In genomic region chr9:89747589-89747988, GRCh38 we compare ENCODE assay signal across 19 cellular contexts.
"Had no signal": no experiment of that assay in that cellular context is flagged by ENCODE, and none has a peak within 500 bp of the region (broad histone marks: within the 10 kb centered on the region; RNA-seq: fewer than 3 reads in every experiment).

No MANE protein-coding gene starts in this region.

- H3K27me3 ChIP-seq: adrenal gland, esophagus muscularis mucosa, gastroesophageal sphincter, heart right ventricle, right lobe of liver, tibial nerve, uterus had no signal

- H3K9me3 ChIP-seq: adrenal gland, lower lobe of right lung, psoas muscle, right lobe of liver, uterus had no signal

- H3K4me3 ChIP-seq: adrenal gland, esophagus muscularis mucosa, gastroesophageal sphincter, heart right ventricle, lower lobe of right lung, psoas muscle, right lobe of liver, tibial nerve, uterus had no signal

- DNase-seq: activated CD4-positive, alpha-beta T cell treated with anti-CD3 and anti-CD28 coated beads for 36 hours; activated CD4-positive, alpha-beta T cell treated with anti-CD3 and anti-CD28 coated beads, Interleukin-2, amount 50 U/mL, for 48 hours; adrenal gland; effector CD4-positive, alpha-beta T cell; immature natural killer cell; lower lobe of right lung; nephron progenitor cell; right lobe of liver; small intestine; stimulated activated CD4-positive, alpha-beta T cell treated with anti-CD3 and anti-CD28 coated beads, Interleukin-15, amount 100 ng/mL, for 24 hours; stimulated activated CD4-positive, alpha-beta T cell treated with anti-CD3 and anti-CD28 coated beads, Interleukin-2, amount 100 ng/mL, for 48 hours; SW 1271; T-helper 2 cell; uterus had no signal

- H3K27ac ChIP-seq: adrenal gland, esophagus muscularis mucosa, gastroesophageal sphincter, lower lobe of right lung, psoas muscle, right lobe of liver, tibial nerve, uterus had no signal

- H3K36me3 ChIP-seq: adrenal gland, esophagus muscularis mucosa, gastroesophageal sphincter, heart right ventricle, lower lobe of right lung, right lobe of liver, tibial nerve, uterus had no signal

- H3K4me1 ChIP-seq: gastroesophageal sphincter, tibial nerve had no signal
